Comparison of ENCODE assay signal across 9 cellular contexts in the genomic region with DNA sequence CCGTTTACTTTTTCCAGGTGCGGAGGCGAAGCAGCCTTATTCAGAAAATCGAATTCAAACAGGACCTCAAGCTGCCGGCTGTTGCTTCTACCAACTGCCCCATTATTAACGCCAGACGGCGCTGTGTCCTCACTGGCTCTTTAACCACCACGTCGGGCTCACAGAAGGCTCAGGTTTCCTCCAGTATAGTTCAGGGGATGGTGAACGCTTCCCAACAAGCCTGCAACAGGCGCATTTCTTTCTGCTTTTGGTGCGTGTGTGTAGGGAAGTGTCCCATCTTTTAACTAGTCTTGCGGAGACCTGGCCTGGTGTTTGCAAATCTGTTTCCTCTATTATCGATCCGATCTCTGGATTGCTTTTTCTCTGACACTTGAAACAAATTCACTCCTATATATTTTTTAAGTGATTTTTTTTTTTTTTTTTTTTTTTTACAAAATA. TPM values are rescaled to one million over a fixed set of nuclear protein-coding genes. Genes with fewer than 3 reads are reported as not detected.
DNase-seq lines count a peak whose midpoint lies in the region; ATAC-seq and TF ChIP-seq lines count a peak whose summit lies in the region.
"Had no signal": no experiment of that assay in that cellular context is flagged by ENCODE, and none has a peak within 500 bp of the region (broad histone marks: within the 10 kb centered on the region; RNA-seq: fewer than 3 reads in every experiment).

No MANE protein-coding gene starts in this region.

- no peaks in the 10 kb centered on the region for H3K79me2 ChIP-seq in parathyroid adenoma

- H3K9me3 ChIP-seq in gastroesophageal sphincter = no peaks in the 10 kb centered on the region
- no peaks in the 10 kb centered on the region for H3K9me3 ChIP-seq in parathyroid adenoma (ENCODE audit: control insufficient read depth, low read length)
- H3K9me3 ChIP-seq in upper lobe of right lung = no peaks in the 10 kb centered on the region

- TF ChIP-seq POLR2A in gastroesophageal sphincter (IDR thresholded peaks at IDR 0.05) = no peak

- DNase-seq in Caki2 (ENCODE audit: low read depth) (peak; percentile 68), NCI-H1048 (lab: John Stamatoyannopoulos, UW) (peak; percentile 90), SK-MEL-5 (ENCODE audit: low read depth, low spot score) (peak; percentile 93), upper lobe of right lung (peak; percentile 85)
- DNase-seq in activated naive CD4-positive, alpha-beta T cell treated with Interleukin-2 at 50 U/mL for 16 hours = peak; percentile 69

- peak overlapping the region; percentile 55 for H3K4me2 ChIP-seq in parathyroid adenoma (ENCODE audit: low read length)

- ATAC-seq in GM21717 (IDR thresholded peaks at IDR 0.05; ENCODE audit: unreplicated experiment) = peak; percentile 74
- ATAC-seq in gastroesophageal sphincter = peak; percentile 81
- peak; percentile 90 for ATAC-seq in upper lobe of right lung

- H3K27me3 ChIP-seq in gastroesophageal sphincter (peaks cover 9% of the 10 kb centered on the region), parathyroid adenoma (ENCODE audit: control insufficient read depth, insufficient read depth, low read length) (no peaks in the 10 kb centered on the region), upper lobe of right lung (peaks cover 20% of the 10 kb centered on the region)

- no peaks in the 10 kb centered on the region for H3K36me3 ChIP-seq in gastroesophageal sphincter
- no peaks in the 10 kb centered on the region for H3K36me3 ChIP-seq in parathyroid adenoma (ENCODE audit: control insufficient read depth, insufficient read depth, low read length)
- no peaks in the 10 kb centered on the region for H3K36me3 ChIP-seq in upper lobe of right lung

- WGBS in gastroesophageal sphincter (ENCODE audit: low coverage in 1 of 2), 2 donors = 4 to 5% methylated on average over 4 to 11 of the region's 16 CpGs

- TF ChIP-seq EP300 in gastroesophageal sphincter (IDR thresholded peaks at IDR 0.05) = no peak

- peak overlapping the region in 2 of 4 donors; percentile 84 to 85 for H3K27ac ChIP-seq in gastroesophageal sphincter
- H3K27ac ChIP-seq in parathyroid adenoma = no peak overlapping the region
- no peak overlapping the region for H3K27ac ChIP-seq in upper lobe of right lung

- in situ Hi-C loops in Caki2 (cut with HindIII; ENCODE audit: low pct_unique_long_range_greater_than_20kb, low sequenced_read_pairs) (no loop called here), SK-MEL-5 (cut with HindIII; ENCODE audit: low pct_unique_long_range_greater_than_20kb, low sequenced_read_pairs) (loop anchor here (25.0 kb wide), 1 partner anchor 110 kb away; no protein-coding TSS in a partner anchor)

- intact Hi-C loops in upper lobe of right lung (cut with DNase I) = no loop called here

- H3K4me1 ChIP-seq in gastroesophageal sphincter = peaks cover 0 to 53% (median 15%) of the 10 kb centered on the region in 3 donors
- no peaks in the 10 kb centered on the region for H3K4me1 ChIP-seq in parathyroid adenoma
- H3K4me1 ChIP-seq in upper lobe of right lung = peaks cover 25% of the 10 kb centered on the region

- peak overlapping the region; percentile 38 for H2AFZ ChIP-seq in parathyroid adenoma

- H3K9ac ChIP-seq in parathyroid adenoma = no peak overlapping the region

- TF ChIP-seq CTCF in gastroesophageal sphincter (IDR thresholded peaks at IDR 0.05) = peak; percentile 82 to 95 (median 90)
- peak; percentile 56 for TF ChIP-seq CTCF in parathyroid adenoma (IDR thresholded peaks at IDR 0.05)
- TF ChIP-seq CTCF in upper lobe of right lung (IDR thresholded peaks at IDR 0.05) = peak; percentile 90

- H3K4me3 ChIP-seq in gastroesophageal sphincter (peak overlapping the region in 1 of 2 donors; percentile 74), parathyroid adenoma (ENCODE audit: low read depth, low read length) (no peak overlapping the region), upper lobe of right lung (peak overlapping the region; percentile 21)

RNA-seq across cellular contexts. Expression of gene STUM, which starts 0.8 kb away (rescaled TPM):
- total RNA-seq in Caki2 (2014; rRNA removed; shearing (Covaris generic); ENCODE audit: low replicate concordance) = not detected in 2 replicates
- 0.27 and 0.32 TPM in 2 replicates for total RNA-seq in SK-MEL-5 (2014; rRNA removed; shearing (Covaris generic))
- polyA plus RNA-seq in SK-MEL-5 (2015; cell fraction: cytosol; rRNA removed) = 0.30 and 0.32 TPM in 2 replicates
- 0.99 and 1.5 TPM in 2 replicates for polyA plus RNA-seq in SK-MEL-5 (2015; cell fraction: nucleus; rRNA removed)
- total RNA-seq in gastroesophageal sphincter (1 to 10 TPM; 2.8 to 9.1 (median 4.5) TPM), upper lobe of right lung (0.49 TPM)
- total RNA-seq: activated CD8-positive, alpha-beta memory T cell treated with anti-CD3 and anti-CD28 coated beads for 36 hours had no signal
